Comparison of ENCODE assay signal across 10 cellular contexts in the genomic region with DNA sequence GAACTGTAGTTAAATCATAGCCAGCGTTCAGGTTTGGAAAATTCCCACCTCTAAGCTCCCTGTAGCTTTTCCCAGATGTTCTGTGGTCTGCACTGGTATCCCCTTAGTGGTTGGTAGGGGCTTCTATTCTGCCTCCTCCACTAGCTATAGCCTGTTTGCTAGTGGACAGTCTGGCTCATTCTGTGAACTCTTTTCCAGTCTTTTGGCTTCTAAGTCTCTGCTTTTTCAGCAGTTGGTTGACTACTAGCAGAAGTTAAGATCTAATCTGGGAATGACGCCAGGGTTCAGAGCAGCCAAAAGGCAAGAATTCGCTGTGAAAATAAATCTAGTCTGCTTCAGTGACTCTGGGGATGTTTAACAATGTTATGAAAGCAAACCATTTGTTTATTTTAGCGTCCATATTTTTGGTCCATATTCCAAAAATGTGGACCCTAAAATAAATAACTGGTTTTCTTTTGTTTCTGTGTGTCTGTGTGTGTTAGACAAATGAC.
DNase-seq lines count a peak whose midpoint lies in the region; ATAC-seq and TF ChIP-seq lines count a peak whose summit lies in the region.
"Had no signal": no experiment of that assay in that cellular context is flagged by ENCODE, and none has a peak within 500 bp of the region (broad histone marks: within the 10 kb centered on the region; RNA-seq: fewer than 3 reads in every experiment).

No MANE protein-coding gene starts in this region.

- TF ChIP-seq CTCF in astrocyte of the cerebellum (IDR thresholded peaks at IDR 0.05; ENCODE audit: low read depth, low read length, missing control alignments) (no peak), thoracic aorta (IDR thresholded peaks at IDR 0.05) (no peak)

- no peaks in the 10 kb centered on the region for H3K36me3 ChIP-seq in thoracic aorta

- no peaks in the 10 kb centered on the region for H3K27me3 ChIP-seq in thoracic aorta (replicated peaks; ENCODE audit: insufficient read depth)

- in situ Hi-C loops in astrocyte of the cerebellum (cut with HindIII; ENCODE audit: low sequenced_read_pairs) = no loop called here

- H3K27ac ChIP-seq in thoracic aorta = no peak overlapping the region

- no peaks in the 10 kb centered on the region for H3K9me3 ChIP-seq in thoracic aorta

- DNase-seq in NCI-H2081 (lab: John Stamatoyannopoulos, UW) (peak; percentile 13 to 55), NCI-H2081 treated with DMSO at 0.1 percent for 48 hours (lab: John Stamatoyannopoulos, UW) (no peak), astrocyte of the cerebellum (ENCODE audit: low read depth) (peak; percentile 66), kidney glomerular epithelial cell (lab: John Stamatoyannopoulos, UW) (peak; percentile 96), thoracic aorta (ENCODE audit: low spot score) (no peak), NCI-H2029 treated with DMSO at 0.1 percent for 48 hours (lab: John Stamatoyannopoulos, UW) (no peak)
- DNase-seq in stimulated activated naive CD4-positive, alpha-beta T cell treated with Interleukin-2 at 50 U/mL for 16 hours (lab: John Stamatoyannopoulos, UW) = no peak
- DNase-seq: GF-D8 had no signal

- H3K4me3 ChIP-seq in astrocyte of the cerebellum (ENCODE audit: low read depth, low read length) (no peak overlapping the region), thoracic aorta (peak overlapping the region; percentile 23)

- ATAC-seq in thoracic aorta (ENCODE audit: insufficient number of reproducible peaks, low FRiP score, low read depth) (no peak), HG02610 (IDR thresholded peaks at IDR 0.05; ENCODE audit: unreplicated experiment) (no peak)
- ATAC-seq: stimulated activated effector memory CD8-positive, alpha-beta T cell treated with anti-CD3 and anti-CD28 coated beads, Interleukin-12 subunit alpha, Interleukin-12 subunit beta, amount 100 ng/mL, for 72 hours had no signal

- H3K4me1 ChIP-seq in thoracic aorta (ENCODE audit: control insufficient read depth in 1 of 2, low read depth in 2 of 2) = peaks cover 19 to 35% of the 10 kb centered on the region in 2 donors

Comparison
In these comparisons a context has a peak if more than half of its experiments do, and no peak if none do; other contexts are left out.
1. DNase-seq: peak in NCI-H2081 (2 of 2), astrocyte of the cerebellum (single experiment) and kidney glomerular epithelial cell (single experiment); none in NCI-H2081 treated with DMSO at 0.1 percent for 48 hours (single experiment), thoracic aorta (single experiment), NCI-H2029 treated with DMSO at 0.1 percent for 48 hours (single experiment) and stimulated activated naive CD4-positive, alpha-beta T cell treated with Interleukin-2 at 50 U/mL for 16 hours (single experiment).